Comparison of ENCODE assay signal across 8 cellular contexts in genomic region chr11:1946812-1947480, GRCh38. TPM values are rescaled to one million over a fixed set of nuclear protein-coding genes. Genes with fewer than 3 reads are reported as not detected.
DNase-seq lines count a peak whose midpoint lies in the region; ATAC-seq lines count a peak whose summit lies in the region.

Gene MRPL23 (plus strand): TSS chr11:1947332. CDS start chr11:1947363, 31 bp downstream.

- peak; percentile 33 for DNase-seq in activated CD4-positive, alpha-beta memory T cell treated with anti-CD3 and anti-CD28 coated beads for 36 hours
- DNase-seq in left cardiac atrium (no peak), NCI-H446 (lab: John Stamatoyannopoulos, UW) (no peak), COLO829 (ENCODE audit: low spot score) (no peak), SK-N-DZ (ENCODE audit: low spot score) (no peak), nucleus accumbens (lab: John Stamatoyannopoulos, UW) (no peak)
- peak; percentile 17 for DNase-seq in stimulated activated CD8-positive, alpha-beta memory T cell treated with anti-CD3 and anti-CD28 coated beads, Interleukin-15, amount 100 ng/mL, for 24 hours (ENCODE audit: low read depth)

- intact Hi-C loops in activated CD4-positive, alpha-beta memory T cell treated with anti-CD3 and anti-CD28 coated beads for 36 hours (cut with micrococcal nuclease): loop anchor here (10.0 kb wide), 1 partner anchor 52 kb away; the partner anchor contains the start of gene PRR33
- intact Hi-C loops in left cardiac atrium (cut with DNase I): no loop called here

- no peaks in the 10 kb centered on the region for H3K9me3 Mint-ChIP-seq in activated CD4-positive, alpha-beta memory T cell treated with anti-CD3 and anti-CD28 coated beads for 36 hours

- H3K27me3 Mint-ChIP-seq in activated CD4-positive, alpha-beta memory T cell treated with anti-CD3 and anti-CD28 coated beads for 36 hours: no peaks in the 10 kb centered on the region

- CTCF ChIA-PET in activated CD4-positive, alpha-beta memory T cell treated with anti-CD3 and anti-CD28 coated beads for 36 hours (lab: Charles Lee): interaction anchor here (0.9 to 4.2 kb wide), 9 partner anchors 55 to 253 kb away, joined by 3 to 41 read pairs (median 3); no protein-coding TSS in a partner anchor

- ATAC-seq in GM21737 (IDR thresholded peaks at IDR 0.05; ENCODE audit: unreplicated experiment) (peak; percentile 44), left cardiac atrium (peak; percentile 55 to 84)

- H3K4me3 Mint-ChIP-seq in activated CD4-positive, alpha-beta memory T cell treated with anti-CD3 and anti-CD28 coated beads for 36 hours: no peak within 1 kb of the TSS

- H3K4me1 Mint-ChIP-seq in activated CD4-positive, alpha-beta memory T cell treated with anti-CD3 and anti-CD28 coated beads for 36 hours (ENCODE audit: low read depth): no peaks in the 10 kb centered on the region

- POLR2A ChIA-PET in activated CD4-positive, alpha-beta memory T cell treated with anti-CD3 and anti-CD28 coated beads for 36 hours (lab: Charles Lee): interaction anchor here (0.9 kb wide), 1 partner anchor 93 kb away, joined by 5 read pairs; no protein-coding TSS in a partner anchor

- H3K27ac Mint-ChIP-seq in activated CD4-positive, alpha-beta memory T cell treated with anti-CD3 and anti-CD28 coated beads for 36 hours: no peak within 1 kb of the TSS

- no peaks in the 10 kb centered on the region for H3K36me3 Mint-ChIP-seq in activated CD4-positive, alpha-beta memory T cell treated with anti-CD3 and anti-CD28 coated beads for 36 hours

RNA-seq across cellular contexts. Expression of gene MRPL23, which starts in this region (rescaled TPM):
- 100 to 1,000 TPM; 115 to 119 TPM for total RNA-seq in activated CD4-positive, alpha-beta memory T cell treated with anti-CD3 and anti-CD28 coated beads for 36 hours
- total RNA-seq in left cardiac atrium: 10 to 100 TPM; 42.8 to 77.1 TPM
- 248 and 340 TPM in 2 replicates for polyA plus RNA-seq in SK-N-DZ (2014; cell fraction: cytosol; rRNA removed)
- 178 and 215 TPM in 2 replicates for polyA plus RNA-seq in SK-N-DZ (2014; cell fraction: nucleus; rRNA removed)

Comparison
In these comparisons a context has a peak if more than half of its experiments do, and no peak if none do; other contexts are left out.
1. DNase-seq: peak in activated CD4-positive, alpha-beta memory T cell treated with anti-CD3 and anti-CD28 coated beads for 36 hours (single experiment) and stimulated activated CD8-positive, alpha-beta memory T cell treated with anti-CD3 and anti-CD28 coated beads, Interleukin-15, amount 100 ng/mL, for 24 hours (single experiment); none in left cardiac atrium (single experiment), NCI-H446 (0 of 2), COLO829 (single experiment), SK-N-DZ (single experiment) and nucleus accumbens (0 of 56).